In genomic region chr16:89050119-89050867, GRCh38 we compare ENCODE assay signal across 17 cellular contexts. TPM values are rescaled to one million over a fixed set of nuclear protein-coding genes. Genes with fewer than 3 reads are reported as not detected.
A peak's percentile ranks its signal among the peaks of the same experiment; 100 is the strongest.
DNase-seq lines count a peak whose midpoint lies in the region; ATAC-seq and TF ChIP-seq lines count a peak whose summit lies in the region.
"Had no signal": no experiment of that assay in that cellular context is flagged by ENCODE, and none has a peak within 500 bp of the region (broad histone marks: within the 10 kb centered on the region; RNA-seq: fewer than 3 reads in every experiment).

No MANE protein-coding gene starts in this region.

- DNase-seq in 8988T = peak; percentile 52
- peak; percentile 90 for DNase-seq in chondrocyte (ENCODE audit: low spot score)
- DNase-seq in NCI-H2171 treated with DMSO at 0.1 percent for 48 hours (lab: John Stamatoyannopoulos, UW) = no peak
- DNase-seq in activated CD4-positive, alpha-beta T cell treated with anti-CD3 and anti-CD28 coated beads for 36 hours = no peak
- DNase-seq in activated CD4-positive, alpha-beta T cell treated with anti-CD3 and anti-CD28 coated beads, Interleukin-2, amount 10 ng/mL, durations not matched to agents 7 days and 5 days = no peak
- no peak for DNase-seq in activated naive CD4-positive, alpha-beta T cell treated with Interleukin-2 at 50 U/mL for 16 hours
- DNase-seq: ACHN, DMS53, EL, H9, NCI-H1436, NCI-H1930 had no signal

- TF ChIP-seq RAD21 in neural cell (conservative IDR thresholded peaks at IDR 0.05) = no peak

- POLR2A ChIA-PET in activated CD4-positive, alpha-beta T cell treated with anti-CD3 and anti-CD28 coated beads for 36 hours (lab: Charles Lee) = no interaction called here
- POLR2A ChIA-PET in activated CD4-positive, alpha-beta T cell treated with anti-CD3 and anti-CD28 coated beads, Interleukin-2, amount 10 ng/mL, durations not matched to agents 7 days and 5 days (lab: Charles Lee) = no interaction called here

- H3K27me3 ChIP-seq in BLaER1 = no peaks in the 10 kb centered on the region
- no peaks in the 10 kb centered on the region for H3K27me3 ChIP-seq in neural cell (ENCODE audit: insufficient read depth, low read depth, low read length)

- H3K4me2 ChIP-seq in BLaER1 (peak overlapping the region; percentile 86), neural cell (ENCODE audit: low read length) (no peak overlapping the region)
- H3K4me2 ChIP-seq: KMS-11 had no signal

- H3K4me1 Mint-ChIP-seq in chondrocyte (ENCODE audit: low read depth) = no peaks in the 10 kb centered on the region
- H3K4me1 Mint-ChIP-seq in activated CD4-positive, alpha-beta T cell treated with anti-CD3 and anti-CD28 coated beads for 36 hours = no peaks in the 10 kb centered on the region
- H3K4me1 Mint-ChIP-seq in activated CD4-positive, alpha-beta T cell treated with anti-CD3 and anti-CD28 coated beads, Interleukin-2, amount 10 ng/mL, durations not matched to agents 7 days and 5 days = peaks cover 1% of the 10 kb centered on the region

- peak overlapping the region; percentile 38; the same call in 1 of the 2 replicates for H3K9ac ChIP-seq in BLaER1
- H3K9ac ChIP-seq in neural cell (ENCODE audit: low read length) = peak overlapping the region; percentile 27
- H3K9ac ChIP-seq: KMS-11 had no signal

- no peaks in the 10 kb centered on the region for H3K9me2 ChIP-seq in neural cell (ENCODE audit: insufficient read depth, low read length)

- peaks cover 3% of the 10 kb centered on the region for H3K9me3 Mint-ChIP-seq in chondrocyte (ENCODE audit: low read depth)
- H3K9me3 Mint-ChIP-seq in activated CD4-positive, alpha-beta T cell treated with anti-CD3 and anti-CD28 coated beads for 36 hours (ENCODE audit: low read depth) = peaks cover 2% of the 10 kb centered on the region
- H3K9me3 Mint-ChIP-seq in activated CD4-positive, alpha-beta T cell treated with anti-CD3 and anti-CD28 coated beads, Interleukin-2, amount 10 ng/mL, durations not matched to agents 7 days and 5 days = no peaks in the 10 kb centered on the region

- peaks cover 29% of the 10 kb centered on the region for H3K27me3 Mint-ChIP-seq in chondrocyte (ENCODE audit: low read depth)
- H3K27me3 Mint-ChIP-seq in activated CD4-positive, alpha-beta T cell treated with anti-CD3 and anti-CD28 coated beads for 36 hours = no peaks in the 10 kb centered on the region
- H3K27me3 Mint-ChIP-seq in activated CD4-positive, alpha-beta T cell treated with anti-CD3 and anti-CD28 coated beads, Interleukin-2, amount 10 ng/mL, durations not matched to agents 7 days and 5 days = no peaks in the 10 kb centered on the region
- H3K27me3 Mint-ChIP-seq: CD4-positive, alpha-beta memory T cell had no signal

- H3K9me3 ChIP-seq in BLaER1 (no peaks in the 10 kb centered on the region), neural cell (ENCODE audit: low read length) (no peaks in the 10 kb centered on the region)

- peaks cover 16% of the 10 kb centered on the region; the same call in 1 of the 2 replicates for H4K20me1 ChIP-seq in BLaER1
- H4K20me1 ChIP-seq in neural cell (ENCODE audit: insufficient read depth) = no peaks in the 10 kb centered on the region

- H3K27ac Mint-ChIP-seq in chondrocyte (ENCODE audit: unreplicated experiment) = no peak overlapping the region
- H3K27ac Mint-ChIP-seq in activated CD4-positive, alpha-beta T cell treated with anti-CD3 and anti-CD28 coated beads for 36 hours = no peak overlapping the region
- no peak overlapping the region for H3K27ac Mint-ChIP-seq in activated CD4-positive, alpha-beta T cell treated with anti-CD3 and anti-CD28 coated beads, Interleukin-2, amount 10 ng/mL, durations not matched to agents 7 days and 5 days
- H3K27ac Mint-ChIP-seq: H9 had no signal

- H3K79me2 ChIP-seq in neural cell (replicated peaks; ENCODE audit: insufficient read depth, low read length) = no peaks in the 10 kb centered on the region

- no peak for ATAC-seq in activated CD4-positive, alpha-beta T cell treated with anti-CD3 and anti-CD28 coated beads for 36 hours
- ATAC-seq: GM12878 had no signal

- intact Hi-C loops in activated CD4-positive, alpha-beta T cell treated with anti-CD3 and anti-CD28 coated beads for 36 hours (cut with DNase I, micrococcal nuclease) = no loop called here

- H3K27ac ChIP-seq in BLaER1 = peak overlapping the region; percentile 38
- H3K27ac ChIP-seq in neural cell (ENCODE audit: low read length) = peak overlapping the region; percentile 34
- H3K27ac ChIP-seq: KMS-11 had no signal

- no peaks in the 10 kb centered on the region for H3K36me3 Mint-ChIP-seq in chondrocyte (ENCODE audit: low read depth)
- H3K36me3 Mint-ChIP-seq in activated CD4-positive, alpha-beta T cell treated with anti-CD3 and anti-CD28 coated beads for 36 hours (ENCODE audit: low read depth) = no peaks in the 10 kb centered on the region
- H3K36me3 Mint-ChIP-seq in activated CD4-positive, alpha-beta T cell treated with anti-CD3 and anti-CD28 coated beads, Interleukin-2, amount 10 ng/mL, durations not matched to agents 7 days and 5 days (ENCODE audit: low read depth) = no peaks in the 10 kb centered on the region
- H3K36me3 Mint-ChIP-seq: CD4-positive, alpha-beta memory T cell had no signal

- no peak overlapping the region for H2AFZ ChIP-seq in neural cell (ENCODE audit: low read depth, low read length)

- TF ChIP-seq EP300 in neural cell (conservative IDR thresholded peaks at IDR 0.05; ENCODE audit: poor library complexity, severe bottlenecking) = no peak

- no peak overlapping the region for H3K4me3 Mint-ChIP-seq in chondrocyte (ENCODE audit: unreplicated experiment)
- no peak overlapping the region for H3K4me3 Mint-ChIP-seq in activated CD4-positive, alpha-beta T cell treated with anti-CD3 and anti-CD28 coated beads for 36 hours
- H3K4me3 Mint-ChIP-seq in activated CD4-positive, alpha-beta T cell treated with anti-CD3 and anti-CD28 coated beads, Interleukin-2, amount 10 ng/mL, durations not matched to agents 7 days and 5 days = no peak overlapping the region
- H3K4me3 Mint-ChIP-seq: H9 had no signal

- no peaks in the 10 kb centered on the region for H3K36me3 ChIP-seq in BLaER1
- no peaks in the 10 kb centered on the region for H3K36me3 ChIP-seq in neural cell (ENCODE audit: insufficient read depth, low read length)

- H3K4me1 ChIP-seq in BLaER1 = peaks cover 56% of the 10 kb centered on the region

- H3F3A ChIP-seq in neural cell (ENCODE audit: insufficient read depth, low read length, poor library complexity, severe bottlenecking) = no peaks in the 10 kb centered on the region

- CTCF ChIA-PET in activated CD4-positive, alpha-beta T cell treated with anti-CD3 and anti-CD28 coated beads for 36 hours (lab: Charles Lee) = interaction anchor here (0.5 kb wide), 1 partner anchor 271 kb away, joined by 4 read pairs; no protein-coding TSS in a partner anchor
- CTCF ChIA-PET in activated CD4-positive, alpha-beta T cell treated with anti-CD3 and anti-CD28 coated beads, Interleukin-2, amount 10 ng/mL, durations not matched to agents 7 days and 5 days (lab: Charles Lee) = no interaction called here

- no peak for TF ChIP-seq CTCF in chondrocyte (IDR thresholded peaks at IDR 0.05)
- no peak for TF ChIP-seq CTCF in neural cell (IDR thresholded peaks at IDR 0.05; ENCODE audit: poor library complexity, severe bottlenecking)

- H3K4me3 ChIP-seq in BLaER1 = 0 out of 2 replicates have a peak overlapping the region, but pooled peaks have one; percentile 28
- H3K4me3 ChIP-seq in neural cell (ENCODE audit: low read length) = peak overlapping the region; percentile 34
- H3K4me3 ChIP-seq: GM12878 had no signal

TF ChIP-seq in neural cell, 6 proteins besides CTCF, POLR2A, EP300 and RAD21:
- TF ChIP-seq MXI1 (conservative IDR thresholded peaks at IDR 0.05; ENCODE audit: poor library complexity, severe bottlenecking) (no peak), TAF1 (IDR thresholded peaks at IDR 0.05; ENCODE audit: low read depth) (no peak), REST (IDR thresholded peaks at IDR 0.05; ENCODE audit: borderline replicate concordance) (no peak), POLR2AphosphoS5 (IDR thresholded peaks at IDR 0.05) (no peak), EZH2 (IDR thresholded peaks at IDR 0.05; ENCODE audit: borderline replicate concordance, insufficient read depth, low read length, poor library complexity, severe bottlenecking) (no peak), SMC3 (conservative IDR thresholded peaks at IDR 0.05; ENCODE audit: poor library complexity) (no peak)

RNA-seq across cellular contexts. Expression of gene ACSF3, which starts 43.4 kb away (rescaled TPM):
- total RNA-seq in chondrocyte = 19.5 to 24.4 TPM (median 20.8 TPM) in 3 replicates
- polyA plus RNA-seq in neural cell = 20.8 and 37.0 TPM in 2 replicates
- polyA minus RNA-seq in neural cell = 22.3 and 23.1 TPM in 2 replicates
- 10 to 100 TPM; 39.7 to 41.7 TPM for total RNA-seq in activated CD4-positive, alpha-beta T cell treated with anti-CD3 and anti-CD28 coated beads for 36 hours
- 10 to 100 TPM; 57.3 to 62.0 TPM for total RNA-seq in activated CD4-positive, alpha-beta T cell treated with anti-CD3 and anti-CD28 coated beads, Interleukin-2, amount 10 ng/mL, durations not matched to agents 7 days and 5 days

Comparison
In these comparisons a context has a peak if more than half of its experiments do, and no peak if none do; other contexts are left out.
1. DNase-seq: peak in 8988T (single experiment) and chondrocyte (single experiment); none in NCI-H2171 treated with DMSO at 0.1 percent for 48 hours (single experiment), activated CD4-positive, alpha-beta T cell treated with anti-CD3 and anti-CD28 coated beads for 36 hours (single experiment), activated CD4-positive, alpha-beta T cell treated with anti-CD3 and anti-CD28 coated beads, Interleukin-2, amount 10 ng/mL, durations not matched to agents 7 days and 5 days (single experiment) and activated naive CD4-positive, alpha-beta T cell treated with Interleukin-2 at 50 U/mL for 16 hours (single experiment).